14 cellular contexts compared by ENCODE assay signal in genomic region chr9:95920024-95920423, GRCh38.
"Had no signal": no experiment of that assay in that cellular context is flagged by ENCODE, and none has a peak within 500 bp of the region (broad histone marks: within the 10 kb centered on the region; RNA-seq: fewer than 3 reads in every experiment).

No MANE protein-coding gene starts in this region.

- H3K4me2 ChIP-seq: hepatocyte had no signal

- H3K4me1 Mint-ChIP-seq: endodermal cell; stimulated activated memory B cell treated with anti-CD40 and anti-IgM and Interleukin-4, amounts not matched to agents 10 μg/mL and 1 μg/mL and 100 μg/mL, for 72 hours had no signal

- H3K27ac Mint-ChIP-seq: activated naive CD4-positive, alpha-beta T cell treated with anti-CD3 and anti-CD28 coated beads, Interleukin-2, amount 50 U/mL, for 24 hours; endodermal cell; mesothelial cell of epicardium; stimulated activated memory B cell treated with anti-CD40 and anti-IgM and Interleukin-4, amounts not matched to agents 10 μg/mL and 1 μg/mL and 100 μg/mL, for 72 hours had no signal

- H3K9me3 Mint-ChIP-seq: activated naive CD4-positive, alpha-beta T cell treated with anti-CD3 and anti-CD28 coated beads, Interleukin-2, amount 50 U/mL, for 24 hours; stimulated activated memory B cell treated with anti-CD40 and anti-IgM and Interleukin-4, amounts not matched to agents 10 μg/mL and 1 μg/mL and 100 μg/mL, for 72 hours had no signal

- H3K4me3 Mint-ChIP-seq: activated naive CD4-positive, alpha-beta T cell treated with anti-CD3 and anti-CD28 coated beads, Interleukin-2, amount 50 U/mL, for 24 hours; endodermal cell; mesothelial cell of epicardium; stimulated activated memory B cell treated with anti-CD40 and anti-IgM and Interleukin-4, amounts not matched to agents 10 μg/mL and 1 μg/mL and 100 μg/mL, for 72 hours had no signal

- FAIRE-seq: kidney had no signal

- H2AFZ ChIP-seq: hepatocyte had no signal

- H3K27ac ChIP-seq: hepatocyte, right atrium auricular region had no signal

- H3K4me3 ChIP-seq: hepatocyte, right atrium auricular region had no signal

- ATAC-seq: stimulated activated memory B cell treated with anti-CD40 and anti-IgM and Interleukin-4, amounts not matched to agents 10 μg/mL and 1 μg/mL and 100 μg/mL, for 72 hours had no signal

- H3K4me1 ChIP-seq: right atrium auricular region had no signal

- H3K27me3 Mint-ChIP-seq: activated naive CD4-positive, alpha-beta T cell treated with anti-CD3 and anti-CD28 coated beads, Interleukin-2, amount 50 U/mL, for 24 hours; stimulated activated memory B cell treated with anti-CD40 and anti-IgM and Interleukin-4, amounts not matched to agents 10 μg/mL and 1 μg/mL and 100 μg/mL, for 72 hours had no signal

- H3K9me3 ChIP-seq: right atrium auricular region had no signal

- DNase-seq: activated CD4-positive, alpha-beta T cell treated with anti-CD3 and anti-CD28 coated beads for 48 hours; activated CD8-positive, alpha-beta memory T cell treated with anti-CD3 and anti-CD28 coated beads for 24 hours; endodermal cell; erythroblast; kidney; posterior cingulate gyrus; stimulated activated CD4-positive, alpha-beta T cell treated with anti-CD3 and anti-CD28 coated beads, Interleukin-1b, Interleukin-23, amount 100 ng/mL, for 48 hours; substantia nigra; trophoblast cell had no signal

- H3K27me3 ChIP-seq: hepatocyte, right atrium auricular region had no signal
